ENCODE assay signal across 22 cellular contexts in the genomic region with DNA sequence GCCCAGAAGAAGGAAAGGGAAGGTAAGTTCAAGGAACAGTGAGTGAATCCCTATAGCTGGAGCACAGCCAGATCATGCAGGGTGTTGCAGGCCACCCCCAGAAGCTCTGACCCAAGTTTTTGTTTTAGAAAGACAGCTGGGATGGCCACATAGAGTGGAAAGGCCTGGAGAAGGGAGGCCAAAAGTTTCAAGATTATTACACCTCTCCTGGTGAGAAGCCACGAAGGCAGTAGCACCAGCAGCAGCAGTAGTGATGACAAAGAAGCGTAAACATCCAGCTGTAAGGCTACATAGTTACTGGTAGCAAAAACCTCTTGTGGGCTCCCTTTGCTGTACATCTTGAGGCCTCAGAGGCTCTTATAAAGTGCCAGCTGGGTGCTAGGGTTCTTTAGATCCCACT. TPM values are rescaled to one million over a fixed set of nuclear protein-coding genes. Genes with fewer than 3 reads are reported as not detected.
DNase-seq lines count a peak whose midpoint lies in the region; ATAC-seq, FAIRE-seq and TF ChIP-seq lines count a peak whose summit lies in the region.
"Had no signal": no experiment of that assay in that cellular context is flagged by ENCODE, and none has a peak within 500 bp of the region (broad histone marks: within the 10 kb centered on the region; RNA-seq: fewer than 3 reads in every experiment).

No MANE protein-coding gene starts in this region.

- no peaks in the 10 kb centered on the region for H3K4me1 ChIP-seq in naive thymus-derived CD4-positive, alpha-beta T cell (ENCODE audit: control insufficient read depth in 2 of 2, insufficient read depth in 2 of 2, low read length in 2 of 2)
- H3K4me1 ChIP-seq: esophagus squamous epithelium, upper lobe of right lung had no signal

- CTCF ChIA-PET in WTC11 (lab: Charles Lee), result no interaction called here
- CTCF ChIA-PET in naive thymus-derived CD4-positive, alpha-beta T cell (lab: Charles Lee), result no interaction called here

- no peak overlapping the region for H3K4me3 ChIP-seq in fibroblast of mammary gland (ENCODE audit: control insufficient read depth, low read depth, low read length)
- H3K4me3 ChIP-seq in skeletal muscle cell (ENCODE audit: low read depth, low read length), result no peak overlapping the region
- no peak overlapping the region for H3K4me3 ChIP-seq in naive thymus-derived CD4-positive, alpha-beta T cell (ENCODE audit: low read length)
- H3K4me3 ChIP-seq: esophagus squamous epithelium, K562, sigmoid colon, upper lobe of right lung had no signal

- in situ Hi-C loops in ACHN (cut with HindIII; ENCODE audit: low pct_ligation_motif_present, low pct_unique_long_range_greater_than_20kb, low sequenced_read_pairs), result no loop called here

- H3K9me3 ChIP-seq in naive thymus-derived CD4-positive, alpha-beta T cell (ENCODE audit: control insufficient read depth in 2 of 3, low read length in 3 of 3), result no peaks in the 10 kb centered on the region
- H3K9me3 ChIP-seq: esophagus squamous epithelium, sigmoid colon, upper lobe of right lung had no signal

- DNase-seq in H54 (ENCODE audit: insufficient read length, low spot score) (no peak), WTC11 (ENCODE audit: low spot score) (no peak), fibroblast of mammary gland (ENCODE audit: low read depth) (peak; percentile 53), skeletal muscle cell (ENCODE audit: low read depth) (peak; percentile 75), ACHN (no peak), erythroblast (lab: John Stamatoyannopoulos, UW) (no peak)
- DNase-seq in naive thymus-derived CD4-positive, alpha-beta T cell, result no peak
- DNase-seq: activated CD4-positive, CD25-positive, alpha-beta regulatory T cell; activated naive CD4-positive, alpha-beta T cell treated with Interleukin-2 at 50 U/mL for 16 hours; activated T-cell treated with anti-CD3 and anti-CD28 coated beads, Interleukin-2, amount 50 U/mL, for 1 hour; effector memory CD4-positive, alpha-beta T cell; esophagus squamous epithelium; NCI-H2171 treated with DMSO at 0.1 percent for 48 hours; NCI-H526; sigmoid colon; substantia nigra; T-helper 9 cell; upper lobe of right lung had no signal

- H3K9me3 Mint-ChIP-seq in WTC11, result no peaks in the 10 kb centered on the region
- H3K9me3 Mint-ChIP-seq in naive thymus-derived CD4-positive, alpha-beta T cell, result peaks cover 0 to 3% (median 0%) of the 10 kb centered on the region in 11 donors

- peak; percentile 87 for FAIRE-seq in H54 (lab: Jason Lieb, UNC)
- FAIRE-seq: K562 had no signal

- no peaks in the 10 kb centered on the region for H3K36me3 ChIP-seq in naive thymus-derived CD4-positive, alpha-beta T cell (ENCODE audit: control insufficient read depth in 2 of 3, insufficient read depth in 3 of 3, low read length in 3 of 3)
- H3K36me3 ChIP-seq: esophagus squamous epithelium, sigmoid colon, upper lobe of right lung had no signal

- H3K36me3 Mint-ChIP-seq in WTC11, result no peaks in the 10 kb centered on the region
- no peaks in the 10 kb centered on the region for H3K36me3 Mint-ChIP-seq in naive thymus-derived CD4-positive, alpha-beta T cell

- H3K4me3 Mint-ChIP-seq in WTC11, result no peak overlapping the region
- H3K4me3 Mint-ChIP-seq in naive thymus-derived CD4-positive, alpha-beta T cell, result no peak overlapping the region

- no peaks in the 10 kb centered on the region for H3K27me3 Mint-ChIP-seq in WTC11 (ENCODE audit: low read depth)
- H3K27me3 Mint-ChIP-seq in naive thymus-derived CD4-positive, alpha-beta T cell, result peaks cover 0 to 9% (median 0%) of the 10 kb centered on the region in 5 donors

- TF ChIP-seq POLR2A in H54 (IDR thresholded peaks at IDR 0.05; ENCODE audit: low read depth, low read length) (no peak), erythroblast (IDR thresholded peaks at IDR 0.05; ENCODE audit: low read length) (no peak)

- H3K27ac ChIP-seq in naive thymus-derived CD4-positive, alpha-beta T cell (ENCODE audit: low read depth, low read length), result no peak overlapping the region
- H3K27ac ChIP-seq: esophagus squamous epithelium, sigmoid colon, upper lobe of right lung had no signal

- intact Hi-C loops in naive thymus-derived CD4-positive, alpha-beta T cell (cut with micrococcal nuclease), result no loop called here

- no peak for TF ChIP-seq CTCF in WTC11 (IDR thresholded peaks at IDR 0.05)
- no peak for TF ChIP-seq CTCF in fibroblast of mammary gland (conservative IDR thresholded peaks at IDR 0.05; ENCODE audit: control insufficient read depth, insufficient read depth, low read depth, low read length)

- H3K27me3 ChIP-seq in naive thymus-derived CD4-positive, alpha-beta T cell (ENCODE audit: control insufficient read depth in 2 of 2, insufficient read depth in 2 of 2, low read length in 2 of 2), result no peaks in the 10 kb centered on the region
- H3K27me3 ChIP-seq: esophagus squamous epithelium, sigmoid colon, upper lobe of right lung had no signal

- POLR2A ChIA-PET in WTC11 (lab: Charles Lee), result no interaction called here
- POLR2A ChIA-PET in naive thymus-derived CD4-positive, alpha-beta T cell (lab: Charles Lee), result no interaction called here

- 0 out of 2 replicates have a peak, but pooled peaks cover 10% of the 10 kb centered on the region for H3K4me1 Mint-ChIP-seq in WTC11
- H3K4me1 Mint-ChIP-seq in naive thymus-derived CD4-positive, alpha-beta T cell, result no peaks in the 10 kb centered on the region

- 0 out of 2 replicates have a peak overlapping the region, but pooled peaks have one; percentile 19 for H3K27ac Mint-ChIP-seq in WTC11
- H3K27ac Mint-ChIP-seq in naive thymus-derived CD4-positive, alpha-beta T cell, result no peak overlapping the region
- H3K27ac Mint-ChIP-seq: progenitor cell of endocrine pancreas had no signal

- no peak for ATAC-seq in WTC11
- ATAC-seq in naive thymus-derived CD4-positive, alpha-beta T cell, result no peak
- ATAC-seq: HCT116, K562, upper lobe of right lung had no signal

TF ChIP-seq in WTC11, 78 proteins besides CTCF, POLR2A, EP300 and RAD21:
- TF ChIP-seq, protein P1, sequence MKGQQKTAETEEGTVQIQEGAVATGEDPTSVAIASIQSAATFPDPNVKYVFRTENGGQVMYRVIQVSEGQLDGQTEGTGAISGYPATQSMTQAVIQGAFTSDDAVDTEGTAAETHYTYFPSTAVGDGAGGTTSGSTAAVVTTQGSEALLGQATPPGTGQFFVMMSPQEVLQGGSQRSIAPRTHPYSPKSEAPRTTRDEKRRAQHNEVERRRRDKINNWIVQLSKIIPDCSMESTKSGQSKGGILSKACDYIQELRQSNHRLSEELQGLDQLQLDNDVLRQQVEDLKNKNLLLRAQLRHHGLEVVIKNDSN (CRISPR knock-in tag; IDR thresholded peaks at IDR 0.05), result no peak
- TF ChIP-seq MAX (CRISPR knock-in tag; IDR thresholded peaks at IDR 0.05), result no peak

RNA-seq across cellular contexts. Expression of gene ADAMTSL1, which starts 11.7 kb away (rescaled TPM):
- total RNA-seq in WTC11 (2021), result 0.94 to 1.3 TPM (median 1.2 TPM) in 3 replicates
- total RNA-seq in naive thymus-derived CD4-positive, alpha-beta T cell, result not detected
- polyA plus RNA-seq in naive thymus-derived CD4-positive, alpha-beta T cell, result not detected
- total RNA-seq: G401, K562 had no signal

Comparison
In these comparisons a context has a peak if more than half of its experiments do, and no peak if none do; other contexts are left out.
1. DNase-seq: peak in fibroblast of mammary gland (single experiment) and skeletal muscle cell (single experiment); none in H54 (single experiment), WTC11 (single experiment), naive thymus-derived CD4-positive, alpha-beta T cell (0 of 9), ACHN (single experiment) and erythroblast (0 of 2).